In the genomic region with DNA sequence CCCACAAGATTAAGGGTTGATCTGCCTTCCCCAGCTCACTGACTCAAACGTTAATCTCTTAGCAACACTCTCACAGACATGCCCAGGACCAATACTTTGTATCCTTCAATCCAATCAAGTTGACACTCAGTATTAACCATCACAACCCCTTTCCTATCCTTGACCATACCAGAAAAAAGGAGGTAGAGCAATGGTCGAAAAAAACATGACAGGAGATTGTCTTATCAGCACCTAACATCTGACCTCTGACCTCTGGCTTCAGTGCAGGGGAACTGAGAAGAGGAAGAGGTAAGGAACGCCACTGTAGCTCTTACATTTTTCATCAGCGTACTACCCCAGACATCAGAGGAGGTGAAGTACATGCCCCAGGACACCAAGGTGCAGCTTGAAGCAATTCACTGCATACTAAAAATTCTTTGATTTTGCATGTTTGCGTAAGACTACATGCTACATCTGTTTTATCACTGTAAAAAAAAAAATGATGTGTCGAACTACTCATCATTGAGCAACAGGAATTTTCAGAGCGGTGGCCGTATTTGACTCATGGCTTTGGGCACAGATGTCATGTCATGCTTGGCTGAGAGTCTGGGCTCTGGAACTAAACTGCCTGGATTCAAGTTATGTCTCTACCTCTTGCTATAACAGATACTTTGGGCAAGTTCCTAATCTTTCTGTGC, we compare ENCODE assay signal across 8 cellular contexts.
DNase-seq lines count a peak whose midpoint lies in the region; ATAC-seq and TF ChIP-seq lines count a peak whose summit lies in the region.

No MANE protein-coding gene starts in this region.

- H3K27me3 ChIP-seq in testis, result no peaks in the 10 kb centered on the region
- no peaks in the 10 kb centered on the region for H3K27me3 ChIP-seq in ovary

- H3K27ac Mint-ChIP-seq in activated CD4-positive, alpha-beta memory T cell treated with anti-CD3 and anti-CD28 coated beads, Interleukin-2, amount 10 ng/mL, durations not matched to agents 7 days and 5 days, result peak overlapping the region; percentile 91

- POLR2A ChIA-PET in activated CD4-positive, alpha-beta memory T cell treated with anti-CD3 and anti-CD28 coated beads, Interleukin-2, amount 10 ng/mL, durations not matched to agents 7 days and 5 days (lab: Charles Lee), result interaction anchor here (0.8 to 8.0 kb wide), 14 partner anchors 9 to 194 kb away, joined by 3 to 156 read pairs (median 30); partner anchors contain the start of gene TAB2

- peaks cover 8% of the 10 kb centered on the region for H3K4me1 Mint-ChIP-seq in activated CD4-positive, alpha-beta memory T cell treated with anti-CD3 and anti-CD28 coated beads, Interleukin-2, amount 10 ng/mL, durations not matched to agents 7 days and 5 days

- WGBS in testis, 2 donors, result 72 to 76% methylated on average over 8 of the region's 8 CpGs
- 83 to 89% (median 89%) methylated on average over 8 of the region's 8 CpGs for WGBS in ovary, 3 donors

- TF ChIP-seq EP300 in ovary (IDR thresholded peaks at IDR 0.05), result no peak

- ATAC-seq in HG03442 (IDR thresholded peaks at IDR 0.05; ENCODE audit: unreplicated experiment) (peak; percentile 73), left lobe of liver (peak; percentile 46)

- no peak overlapping the region for H3K27ac ChIP-seq in testis
- H3K27ac ChIP-seq in ovary, result no peak overlapping the region

- TF ChIP-seq CTCF in testis (IDR thresholded peaks at IDR 0.05), result no peak
- TF ChIP-seq CTCF in ovary (IDR thresholded peaks at IDR 0.05), result no peak

- peaks cover 13% of the 10 kb centered on the region for H3K9me3 Mint-ChIP-seq in activated CD4-positive, alpha-beta memory T cell treated with anti-CD3 and anti-CD28 coated beads, Interleukin-2, amount 10 ng/mL, durations not matched to agents 7 days and 5 days

- intact Hi-C loops in testis (cut with DNase I; ENCODE audit: low total_unique reads), result no loop called here
- intact Hi-C loops in ovary (cut with DNase I), result no loop called here

- no peak overlapping the region for H3K4me3 Mint-ChIP-seq in activated CD4-positive, alpha-beta memory T cell treated with anti-CD3 and anti-CD28 coated beads, Interleukin-2, amount 10 ng/mL, durations not matched to agents 7 days and 5 days

- H3K36me3 ChIP-seq in testis (ENCODE audit: low read depth, missing control alignments) (no peaks in the 10 kb centered on the region), ovary (no peaks in the 10 kb centered on the region)

- no peak for TF ChIP-seq POLR2A in testis (IDR thresholded peaks at IDR 0.05)
- no peak for TF ChIP-seq POLR2A in ovary (IDR thresholded peaks at IDR 0.05)

- H3K4me3 ChIP-seq in testis (no peak overlapping the region), ovary (no peak overlapping the region)

- H3K27me3 Mint-ChIP-seq in activated CD4-positive, alpha-beta memory T cell treated with anti-CD3 and anti-CD28 coated beads, Interleukin-2, amount 10 ng/mL, durations not matched to agents 7 days and 5 days, result no peaks in the 10 kb centered on the region

- H3K4me1 ChIP-seq in testis (no peaks in the 10 kb centered on the region), ovary (ENCODE audit: insufficient read depth) (peaks cover 4% of the 10 kb centered on the region)

- H3K9me3 ChIP-seq in testis (no peaks in the 10 kb centered on the region), ovary (no peaks in the 10 kb centered on the region)

- DNase-seq in EH (ENCODE audit: low read depth) (peak; percentile 82), left lobe of liver (ENCODE audit: low spot score) (no peak), testis (no peak), hippocampal formation (lab: John Stamatoyannopoulos, UW) (no peak), ovary (no peak), NCI-H2029 treated with DMSO at 0.1 percent for 48 hours (lab: John Stamatoyannopoulos, UW) (no peak)
- DNase-seq in activated CD4-positive, alpha-beta memory T cell treated with anti-CD3 and anti-CD28 coated beads, Interleukin-2, amount 10 ng/mL, durations not matched to agents 7 days and 5 days, result no peak

- CTCF ChIA-PET in activated CD4-positive, alpha-beta memory T cell treated with anti-CD3 and anti-CD28 coated beads, Interleukin-2, amount 10 ng/mL, durations not matched to agents 7 days and 5 days (lab: Charles Lee), result interaction anchor here (1.5 to 3.1 kb wide), 3 partner anchors 10 to 98 kb away, joined by 10 to 18 read pairs (median 11); no protein-coding TSS in a partner anchor

- peaks cover 65% of the 10 kb centered on the region for H3K36me3 Mint-ChIP-seq in activated CD4-positive, alpha-beta memory T cell treated with anti-CD3 and anti-CD28 coated beads, Interleukin-2, amount 10 ng/mL, durations not matched to agents 7 days and 5 days (ENCODE audit: low read depth)
